In genomic region chr11:117796456-117797428, GRCh38 we compare ENCODE assay signal across 8 cellular contexts. TPM values are rescaled to one million over a fixed set of nuclear protein-coding genes. Genes with fewer than 3 reads are reported as not detected.
DNase-seq lines count a peak whose midpoint lies in the region; ATAC-seq and TF ChIP-seq lines count a peak whose summit lies in the region.

Gene DSCAML1, minus strand, starts transcription at chr11:117797216. Its CDS starts 137 bp downstream, at chr11:117797079.

- peak within 1 kb of the TSS; percentile 21 to 88 (median 65) for H3K4me3 Mint-ChIP-seq in CD8-positive, alpha-beta memory T cell

- H3K4me1 Mint-ChIP-seq in CD8-positive, alpha-beta memory T cell = peaks cover 0 to 22% (median 14%) of the 10 kb centered on the region in 3 donors

- peak in 2 of 5 donors; percentile 28 to 65 for DNase-seq in CD8-positive, alpha-beta memory T cell
- DNase-seq in Peyer's patch = no peak
- peak in 9 of 10 donors; percentile 62 to 86 (median 71) for DNase-seq in dorsolateral prefrontal cortex
- peak in 2 of 3 donors; percentile 41 to 63 for DNase-seq in mucosa of descending colon
- peak; percentile 55 to 61 for DNase-seq in thyroid gland
- no peak for DNase-seq in SHP77 (lab: John Stamatoyannopoulos, UW)

- H3K27me3 Mint-ChIP-seq in CD8-positive, alpha-beta memory T cell = peaks cover 50 to 53% of the 10 kb centered on the region in 2 donors

- no peak for TF ChIP-seq POLR2A in Peyer's patch (IDR thresholded peaks at IDR 0.05)
- no peak for TF ChIP-seq POLR2A in thyroid gland (IDR thresholded peaks at IDR 0.05)

- H3K4me1 ChIP-seq in CD8-positive, alpha-beta memory T cell (ENCODE audit: insufficient read depth, low read length) = peaks cover 18% of the 10 kb centered on the region
- H3K4me1 ChIP-seq in Peyer's patch (peaks cover 5 to 16% (median 11%) of the 10 kb centered on the region in 4 donors), mucosa of descending colon (ENCODE audit: low read depth) (peaks cover 18% of the 10 kb centered on the region), thyroid gland (peaks cover 11 to 20% of the 10 kb centered on the region in 2 donors)

- no peak within 1 kb of the TSS for H3K27ac ChIP-seq in CD8-positive, alpha-beta memory T cell (ENCODE audit: low read depth, low read length)
- H3K27ac ChIP-seq in Peyer's patch (no peak within 1 kb of the TSS), dorsolateral prefrontal cortex (peak within 1 kb of the TSS in 56 of 59 donors; percentile 29 to 94 (median 85)), thyroid gland (no peak within 1 kb of the TSS)

- H3K36me3 Mint-ChIP-seq in CD8-positive, alpha-beta memory T cell = no peaks in the 10 kb centered on the region

- POLR2A ChIA-PET in CD8-positive, alpha-beta memory T cell (lab: Charles Lee) = interaction anchor here (0.5 kb wide), 1 partner anchor 168 kb away, joined by 3 read pairs; no protein-coding TSS in a partner anchor

- peak within 1 kb of the TSS in 1 of 8 donors; percentile 22 for H3K27ac Mint-ChIP-seq in CD8-positive, alpha-beta memory T cell

- intact Hi-C loops in dorsolateral prefrontal cortex (cut with DNase I) (loop anchor here in 1 of 2 donors (5.0 kb wide), 1 partner anchor 119 kb away; no protein-coding TSS in a partner anchor), mucosa of descending colon (cut with DNase I, micrococcal nuclease) (no loop called here), thyroid gland (cut with DNase I) (loop anchor here (5.0 kb wide), 1 partner anchor 369 kb away; no protein-coding TSS in a partner anchor)

- H3K27me3 ChIP-seq in CD8-positive, alpha-beta memory T cell (ENCODE audit: insufficient read depth, low read length, poor library complexity, severe bottlenecking) = peaks cover 42% of the 10 kb centered on the region
- H3K27me3 ChIP-seq in Peyer's patch = peaks cover 0 to 27% of the 10 kb centered on the region in 2 donors
- H3K27me3 ChIP-seq in dorsolateral prefrontal cortex = peaks cover 0 to 18% (median 0%) of the 10 kb centered on the region in 45 donors
- H3K27me3 ChIP-seq in thyroid gland = peaks cover 9% of the 10 kb centered on the region

- WGBS in thyroid gland, 2 donors = 0 to 4% methylated on average over 26 to 28 of the region's 97 CpGs

- TF ChIP-seq CTCF in Peyer's patch (IDR thresholded peaks at IDR 0.05) = no peak
- TF ChIP-seq CTCF in dorsolateral prefrontal cortex (IDR thresholded peaks at IDR 0.05 in 54 of 56, conservative IDR thresholded peaks at IDR 0.05 in 2 of 56; ENCODE audit: low read depth in 1 of 56, partially characterized antibody in 56 of 56) = peak in 8 of 56 donors; percentile 1 to 27 (median 16)
- no peak for TF ChIP-seq CTCF in mucosa of descending colon (IDR thresholded peaks at IDR 0.05)
- no peak for TF ChIP-seq CTCF in thyroid gland (IDR thresholded peaks at IDR 0.05)

- CTCF ChIA-PET in CD8-positive, alpha-beta memory T cell (lab: Charles Lee) = interaction anchor here (3.5 kb wide), 1 partner anchor 12 kb away, joined by 20 read pairs; no protein-coding TSS in a partner anchor

- peak within 1 kb of the TSS; percentile 12 for H3K4me3 ChIP-seq in CD8-positive, alpha-beta memory T cell (ENCODE audit: low read length)
- H3K4me3 ChIP-seq in Peyer's patch = peak within 1 kb of the TSS; percentile 8 to 45 (median 34)
- H3K4me3 ChIP-seq in dorsolateral prefrontal cortex = peak within 1 kb of the TSS; percentile 45 to 93 (median 80)
- H3K4me3 ChIP-seq in mucosa of descending colon = no peak within 1 kb of the TSS
- H3K4me3 ChIP-seq in thyroid gland (replicated peaks in 1 of 3) = peak within 1 kb of the TSS in 2 of 3 donors; percentile 36 to 73

- H3K9me3 ChIP-seq in CD8-positive, alpha-beta memory T cell (ENCODE audit: low read length) = no peaks in the 10 kb centered on the region
- H3K9me3 ChIP-seq in Peyer's patch (no peaks in the 10 kb centered on the region), mucosa of descending colon (no peaks in the 10 kb centered on the region), thyroid gland (no peaks in the 10 kb centered on the region)

- no peaks in the 10 kb centered on the region for H3K36me3 ChIP-seq in CD8-positive, alpha-beta memory T cell (ENCODE audit: insufficient read depth, low read length)
- no peaks in the 10 kb centered on the region for H3K36me3 ChIP-seq in Peyer's patch
- no peaks in the 10 kb centered on the region for H3K36me3 ChIP-seq in mucosa of descending colon (ENCODE audit: low read depth)
- no peaks in the 10 kb centered on the region for H3K36me3 ChIP-seq in thyroid gland

- ATAC-seq in mucosa of descending colon = peak; percentile 75
- no peak for ATAC-seq in HG03135 (IDR thresholded peaks at IDR 0.05; ENCODE audit: unreplicated experiment)
- ATAC-seq in GM21390 (IDR thresholded peaks at IDR 0.05; ENCODE audit: unreplicated experiment) = no peak

- H3K9me3 Mint-ChIP-seq in CD8-positive, alpha-beta memory T cell = no peaks in the 10 kb centered on the region

RNA-seq across cellular contexts. Expression of gene DSCAML1, which starts in this region (rescaled TPM):
- under 1 TPM; 0.48 to 0.91 TPM for total RNA-seq in CD8-positive, alpha-beta memory T cell
- not detected for polyA plus RNA-seq in CD8-positive, alpha-beta memory T cell
- 1 to 10 TPM in 2 of 4 donors, under 1 TPM in 2; 0.18 to 5.8 (median 2.9) TPM for total RNA-seq in Peyer's patch
- total RNA-seq in dorsolateral prefrontal cortex = 10 to 100 TPM; 16.1 to 61.7 (median 35.6) TPM
- total RNA-seq in mucosa of descending colon = 1 to 10 TPM; 5.0 to 5.5 (median 5.3) TPM
- 1 to 10 TPM in 2 of 4 donors, under 1 TPM in 2; 0.54 to 1.8 (median 0.99) TPM for total RNA-seq in thyroid gland

Comparison
In these comparisons a context has a peak if more than half of its experiments do, and no peak if none do; other contexts are left out.
1. DNase-seq: peak in dorsolateral prefrontal cortex (9 of 10), mucosa of descending colon (2 of 3) and thyroid gland (2 of 2); none in Peyer's patch (0 of 3) and SHP77 (0 of 2).
2. H3K27ac ChIP-seq: peak in dorsolateral prefrontal cortex (56 of 59); none in CD8-positive, alpha-beta memory T cell (single experiment), Peyer's patch (0 of 4) and thyroid gland (0 of 3).